In genomic region chr1:228363686-228364067, GRCh38 we compare ENCODE assay signal across 23 cellular contexts. TPM values are rescaled to one million over a fixed set of nuclear protein-coding genes. Genes with fewer than 3 reads are reported as not detected.
DNase-seq lines count a peak whose midpoint lies in the region; ATAC-seq, FAIRE-seq and TF ChIP-seq lines count a peak whose summit lies in the region.
"Had no signal": no experiment of that assay in that cellular context is flagged by ENCODE, and none has a peak within 500 bp of the region (broad histone marks: within the 10 kb centered on the region; RNA-seq: fewer than 3 reads in every experiment).

No MANE protein-coding gene starts in this region.

- no peak overlapping the region for H3K4me3 Mint-ChIP-seq in activated naive CD8-positive, alpha-beta T cell treated with anti-CD3 and anti-CD28 coated beads for 36 hours
- H3K4me3 Mint-ChIP-seq: CD8-positive, alpha-beta T cell had no signal

- no peak for TF ChIP-seq CTCF in left lung (IDR thresholded peaks at IDR 0.05)
- no peak for TF ChIP-seq CTCF in testis (IDR thresholded peaks at IDR 0.05)

- no peaks in the 10 kb centered on the region for H3K27me3 ChIP-seq in H7 (ENCODE audit: control insufficient read depth, insufficient read depth, low read length)
- H3K27me3 ChIP-seq in left lung: peaks cover 0 to 14% of the 10 kb centered on the region in 2 donors
- H3K27me3 ChIP-seq in testis: no peaks in the 10 kb centered on the region

- FAIRE-seq in RCC 7860 (lab: Jason Lieb, UNC): no peak
- FAIRE-seq: D721Med, G401.6, GM12878, GM18507, H1 had no signal

- no peak overlapping the region for H3K27ac ChIP-seq in left lung
- no peak overlapping the region for H3K27ac ChIP-seq in testis

- H3K4me1 ChIP-seq in left lung (no peaks in the 10 kb centered on the region), testis (peaks cover 20% of the 10 kb centered on the region)

- DNase-seq in H7 (peak; percentile 58), Right ventricle myocardium superior (peak; percentile 54), left lung (peak; percentile 25 to 49), sciatic nerve (ENCODE audit: low spot score) (peak; percentile 55), RCC 7860 (ENCODE audit: low spot score) (no peak), testis (no peak)
- no peak for DNase-seq in activated naive CD8-positive, alpha-beta T cell treated with anti-CD3 and anti-CD28 coated beads for 36 hours
- DNase-seq: DND-41, NCI-H1048, NCI-H146, NCI-H510A treated with DMSO at 0.1 percent for 48 hours, NCI-H82, SHP77, SK-N-SH had no signal

- no peaks in the 10 kb centered on the region for H3K4me1 Mint-ChIP-seq in activated naive CD8-positive, alpha-beta T cell treated with anti-CD3 and anti-CD28 coated beads for 36 hours

- no peaks in the 10 kb centered on the region for H3K36me3 Mint-ChIP-seq in activated naive CD8-positive, alpha-beta T cell treated with anti-CD3 and anti-CD28 coated beads for 36 hours
- H3K36me3 Mint-ChIP-seq: CD8-positive, alpha-beta T cell had no signal

- no peaks in the 10 kb centered on the region for H3K9me3 Mint-ChIP-seq in activated naive CD8-positive, alpha-beta T cell treated with anti-CD3 and anti-CD28 coated beads for 36 hours
- H3K9me3 Mint-ChIP-seq: CD8-positive, alpha-beta T cell had no signal

- no peak overlapping the region for H3K4me3 ChIP-seq in H7 (ENCODE audit: insufficient read depth, low read depth, low read length)
- H3K4me3 ChIP-seq in left lung: no peak overlapping the region
- H3K4me3 ChIP-seq in testis: no peak overlapping the region
- H3K4me3 ChIP-seq: GM12878 had no signal

- 63 to 91% methylated on average over 7 to 9 of the region's 9 CpGs for WGBS in testis, 2 donors

- H3K36me3 ChIP-seq in H7 (replicated peaks; ENCODE audit: control insufficient read depth, insufficient read depth, low read length) (no peaks in the 10 kb centered on the region), left lung (no peaks in the 10 kb centered on the region), testis (ENCODE audit: low read depth, missing control alignments) (no peaks in the 10 kb centered on the region)

- ATAC-seq in Right ventricle myocardium superior (ENCODE audit: poor library complexity) (no peak), left lung (no peak), sciatic nerve (no peak), HG02885 (IDR thresholded peaks at IDR 0.05; ENCODE audit: poor library complexity, unreplicated experiment) (no peak)
- ATAC-seq: CD8-positive, alpha-beta T cell; GM12878; Panc1 had no signal

- no peak overlapping the region for H3K27ac Mint-ChIP-seq in activated naive CD8-positive, alpha-beta T cell treated with anti-CD3 and anti-CD28 coated beads for 36 hours
- H3K27ac Mint-ChIP-seq: CD8-positive, alpha-beta T cell had no signal

- intact Hi-C loops in Right ventricle myocardium superior (cut with DNase I) (no loop called here), left lung (cut with DNase I) (no loop called here), sciatic nerve (cut with DNase I) (no loop called here), testis (cut with DNase I; ENCODE audit: low total_unique reads) (no loop called here)

- no peaks in the 10 kb centered on the region for H3K27me3 Mint-ChIP-seq in activated naive CD8-positive, alpha-beta T cell treated with anti-CD3 and anti-CD28 coated beads for 36 hours

- no peaks in the 10 kb centered on the region for H3K9me3 ChIP-seq in left lung
- no peaks in the 10 kb centered on the region for H3K9me3 ChIP-seq in testis
- H3K9me3 ChIP-seq: SK-N-SH had no signal

- no peak for TF ChIP-seq POLR2A in testis (IDR thresholded peaks at IDR 0.05)

RNA-seq across cellular contexts. Expression of gene TRIM11, which starts 43.0 kb away (rescaled TPM):
- 39.0 and 50.2 TPM in 2 replicates for total RNA-seq in H7 (2014; rRNA removed; shearing (Covaris generic))
- total RNA-seq in Right ventricle myocardium superior: 6.2 TPM
- 10 to 100 TPM; 21.5 to 27.1 TPM for total RNA-seq in left lung
- total RNA-seq in sciatic nerve: 18.1 TPM
- total RNA-seq in activated naive CD8-positive, alpha-beta T cell treated with anti-CD3 and anti-CD28 coated beads for 36 hours: 10 to 100 TPM; 32.7 to 36.1 TPM
- total RNA-seq in testis: 10 to 100 TPM; 30.1 to 37.8 TPM
- polyA plus RNA-seq in testis (ENCODE audit: insufficient read depth, low read depth, low replicate concordance): 19.5 TPM

RNA-seq across cellular contexts. Expression of gene TRIM17, which starts 53.0 kb away (rescaled TPM):
- total RNA-seq in H7 (2014; rRNA removed; shearing (Covaris generic)): 4.9 and 5.6 TPM in 2 replicates
- total RNA-seq in Right ventricle myocardium superior: 0.32 TPM
- total RNA-seq in left lung: 1 to 10 TPM; 1.3 to 2.9 TPM
- total RNA-seq in sciatic nerve: 1.2 TPM
- 1 to 10 TPM; 1.3 to 1.9 TPM for total RNA-seq in activated naive CD8-positive, alpha-beta T cell treated with anti-CD3 and anti-CD28 coated beads for 36 hours
- 10 to 100 TPM; 21.4 to 33.6 TPM for total RNA-seq in testis
- 37.4 TPM for polyA plus RNA-seq in testis (ENCODE audit: insufficient read depth, low read depth, low replicate concordance)
- total RNA-seq: GM12878, MCF 10A had no signal

Comparison
In these comparisons a context has a peak if more than half of its experiments do, and no peak if none do; other contexts are left out.
1. DNase-seq: peak in H7 (single experiment), Right ventricle myocardium superior (single experiment), left lung (2 of 2) and sciatic nerve (single experiment); none in RCC 7860 (single experiment), activated naive CD8-positive, alpha-beta T cell treated with anti-CD3 and anti-CD28 coated beads for 36 hours (single experiment) and testis (single experiment).